ENCODE assay signal across 8 cellular contexts in genomic region chr16:1959269-1960039, GRCh38. TPM values are rescaled to one million over a fixed set of nuclear protein-coding genes. Genes with fewer than 3 reads are reported as not detected.
DNase-seq lines count a peak whose midpoint lies in the region; ATAC-seq, FAIRE-seq and TF ChIP-seq lines count a peak whose summit lies in the region.

NDUFB10 (plus strand) TSS chr16:1959538; CDS start chr16:1959625, 87 bp downstream.

- CTCF ChIA-PET in endothelial cell of umbilical vein (lab: Charles Lee): no interaction called here

- H3K27ac ChIP-seq in endothelial cell of umbilical vein (ENCODE audit: insufficient read depth, low read depth, low read length): peak within 1 kb of the TSS; percentile 6

- dilution Hi-C loops in endothelial cell of umbilical vein (cut with MboI; ENCODE audit: extremely low pct_ligation_motif_present, low sequenced_read_pairs): no loop called here

- H3K27me3 ChIP-seq in NT2/D1 (ENCODE audit: insufficient read depth, insufficient read length): no peaks in the 10 kb centered on the region
- no peaks in the 10 kb centered on the region for H3K27me3 ChIP-seq in endothelial cell of umbilical vein (ENCODE audit: control insufficient read depth in 2 of 2, insufficient read depth in 2 of 2, low read length in 2 of 2)
- H3K27me3 ChIP-seq in mononuclear cell (ENCODE audit: insufficient read depth, low read length): no peaks in the 10 kb centered on the region

- intact Hi-C loops in endothelial cell of umbilical vein (cut with micrococcal nuclease): loop anchor here (1.0 kb wide), 1 partner anchor 16 kb away; the partner anchor contains the start of gene MSRB1

- peaks cover 32% of the 10 kb centered on the region for H3K36me3 ChIP-seq in NT2/D1 (ENCODE audit: insufficient read depth, insufficient read length, low read length)
- H3K36me3 ChIP-seq in endothelial cell of umbilical vein (ENCODE audit: control insufficient read depth in 2 of 2, extremely low read depth in 1 of 2, insufficient read depth in 2 of 2, low read length in 2 of 2): peaks cover 8 to 17% of the 10 kb centered on the region in 2 experiments

- H2AFZ ChIP-seq in endothelial cell of umbilical vein (ENCODE audit: low read depth, low read length): peak within 1 kb of the TSS; percentile 75

- peaks cover 5% of the 10 kb centered on the region; the same call in 1 of the 2 replicates for H3K9me3 ChIP-seq in NT2/D1 (ENCODE audit: insufficient read depth, low read length)
- no peaks in the 10 kb centered on the region for H3K9me3 ChIP-seq in endothelial cell of umbilical vein (replicated peaks; ENCODE audit: control insufficient read depth, insufficient read depth, low read length)
- no peaks in the 10 kb centered on the region for H3K9me3 ChIP-seq in mononuclear cell (ENCODE audit: low read depth, low read length)

- peak within 1 kb of the TSS; percentile 99 for H3K4me3 ChIP-seq in NT2/D1 (ENCODE audit: insufficient read length, low read depth)
- H3K4me3 ChIP-seq in endothelial cell of umbilical vein (replicated peaks in 1 of 3; ENCODE audit: insufficient read depth in 1 of 3, low read depth in 1 of 3, low read length in 3 of 3): peak within 1 kb of the TSS; percentile 63 to 76 (median 72)
- H3K4me3 ChIP-seq in mononuclear cell (ENCODE audit: low read length): peak within 1 kb of the TSS; percentile 71

- no peaks in the 10 kb centered on the region for H3K9me1 ChIP-seq in endothelial cell of umbilical vein (replicated peaks; ENCODE audit: control insufficient read depth, extremely low read depth, insufficient read depth, low read length)

- peak; percentile 66 for ATAC-seq in GM19438 (IDR thresholded peaks at IDR 0.05; ENCODE audit: low read depth, unreplicated experiment)

- DNase-seq in CMK (ENCODE audit: low read depth) (peak; percentile 83), HPDE6-E6E7 (ENCODE audit: extremely low spot score) (peak; percentile 69), NT2/D1 (ENCODE audit: low read depth, low spot score) (peak; percentile 89), endothelial cell of umbilical vein (ENCODE audit: low read depth, low spot score) (peak; percentile 88)
- peak; percentile 61 for DNase-seq in activated CD8-positive, alpha-beta memory T cell treated with anti-CD3 and anti-CD28 coated beads, Interleukin-2, amount 50 U/mL, for 24 hours (ENCODE audit: extremely low read depth)
- peak; percentile 89 for DNase-seq in stimulated activated CD8-positive, alpha-beta memory T cell treated with anti-CD3 and anti-CD28 coated beads, Interleukin-4, amount 100 ng/mL, for 24 hours (ENCODE audit: low read depth)

- peak; percentile 93 for FAIRE-seq in endothelial cell of umbilical vein (lab: Jason Lieb, UNC)

- no TSS peak for BruUV-seq in endothelial cell of umbilical vein (replicated peaks; lab: Mats Ljungman, UMichigan)

- peaks cover 38% of the 10 kb centered on the region for H3K79me2 ChIP-seq in endothelial cell of umbilical vein (ENCODE audit: control insufficient read depth, insufficient read depth, low read length)

- TF ChIP-seq CTCF in endothelial cell of umbilical vein (IDR thresholded peaks at IDR 0.05; ENCODE audit: extremely low read depth in 1 of 2, insufficient read depth in 1 of 2, low read depth in 1 of 2, low read length in 2 of 2): peak; percentile 82 to 87

- H3K4me2 ChIP-seq in endothelial cell of umbilical vein (ENCODE audit: insufficient read depth, low read length): peak within 1 kb of the TSS; percentile 76

- H3K9ac ChIP-seq in NT2/D1 (ENCODE audit: insufficient read length, low read depth) (peak within 1 kb of the TSS; percentile 100), endothelial cell of umbilical vein (replicated peaks; ENCODE audit: extremely low read depth, insufficient read depth, low read length) (peak within 1 kb of the TSS; percentile 73)

- peaks cover 8% of the 10 kb centered on the region for H3K4me1 ChIP-seq in NT2/D1 (ENCODE audit: insufficient read depth, insufficient read length)
- H3K4me1 ChIP-seq in endothelial cell of umbilical vein (ENCODE audit: control insufficient read depth, extremely low read depth, insufficient read depth, low read length): peaks cover 19% of the 10 kb centered on the region
- peaks cover 40% of the 10 kb centered on the region for H3K4me1 ChIP-seq in mononuclear cell (ENCODE audit: insufficient read depth, low read length)

- POLR2A ChIA-PET in endothelial cell of umbilical vein (lab: Charles Lee): interaction anchor here (0.8 kb wide), 1 partner anchor 133 kb away, joined by 5 read pairs; the partner anchor contains the start of genes FAHD1 and HAGH

- TF ChIP-seq POLR2A in endothelial cell of umbilical vein (IDR thresholded peaks at IDR 0.05; ENCODE audit: low read depth, low read length): peak; percentile 95

- H4K20me1 ChIP-seq in endothelial cell of umbilical vein (replicated peaks; ENCODE audit: control insufficient read depth, extremely low read depth, insufficient read depth, low read length): no peaks in the 10 kb centered on the region

TF ChIP-seq in endothelial cell of umbilical vein, 7 proteins besides CTCF, POLR2A, EP300 and RAD21:
- peak; percentile 98 for TF ChIP-seq POLR2AphosphoS5 (IDR thresholded peaks at IDR 0.05; ENCODE audit: insufficient read depth, low read depth, low read length)
- no peak for TF ChIP-seq GATA2 (IDR thresholded peaks at IDR 0.05; ENCODE audit: insufficient read depth, insufficient read length, low read depth, low read length)

RNA-seq across cellular contexts. Expression of gene NDUFB10, which starts in this region (rescaled TPM):
- total RNA-seq in endothelial cell of umbilical vein (124 and 144 TPM in 2 replicates), mononuclear cell (57.1 TPM)
- 167 and 192 TPM in 2 replicates for polyA plus RNA-seq in endothelial cell of umbilical vein
- 174 and 195 TPM in 2 replicates for polyA plus RNA-seq in endothelial cell of umbilical vein (2011; cell fraction: cytosol; rRNA removed)
- 52.2 and 65.4 TPM in 2 replicates for polyA plus RNA-seq in endothelial cell of umbilical vein (2011; cell fraction: nucleus; rRNA removed)
- polyA plus RNA-seq in endothelial cell of umbilical vein (2012): 171 and 179 TPM in 2 replicates
- polyA minus RNA-seq in endothelial cell of umbilical vein: 78.1 and 86.3 TPM in 2 replicates
- polyA minus RNA-seq in endothelial cell of umbilical vein (2011; cell fraction: cytosol; rRNA and poly(A)+ RNA removed): 204 TPM
- 15.7 and 31.7 TPM in 2 replicates for polyA minus RNA-seq in endothelial cell of umbilical vein (2011; cell fraction: nucleus; rRNA and poly(A)+ RNA removed)

Comparison
In these comparisons a context has a peak if more than half of its experiments do, and no peak if none do; other contexts are left out.
1. Peak in every context shown above with its lines: DNase-seq, ATAC-seq, H3K4me3 ChIP-seq and H3K27ac ChIP-seq.